Comparison of ENCODE assay signal across 8 cellular contexts in genomic region chr1:243850013-243850367, GRCh38. TPM values are rescaled to one million over a fixed set of nuclear protein-coding genes. Genes with fewer than 3 reads are reported as not detected.
DNase-seq lines count a peak whose midpoint lies in the region; ATAC-seq, FAIRE-seq and TF ChIP-seq lines count a peak whose summit lies in the region.

TSS of gene AKT3 (minus strand) at chr1:243850243. CDS start at chr1:243843170, 7,073 bp downstream.

- POLR2A ChIA-PET in MCF 10A (lab: Yijun Ruan, JAX) = interaction anchor here (1.0 to 4.0 kb wide), 6 partner anchors 10 to 389 kb away, joined by 3 to 34 read pairs (median 6); no protein-coding TSS in a partner anchor

- H3K9me3 ChIP-seq in keratinocyte (ENCODE audit: control insufficient read depth, low read depth, low read length) = no peaks in the 10 kb centered on the region

- peaks cover 20% of the 10 kb centered on the region for H3K4me1 Mint-ChIP-seq in MCF 10A (ENCODE audit: insufficient read depth, unreplicated experiment)
- peaks cover 28% of the 10 kb centered on the region for H3K4me1 Mint-ChIP-seq in stimulated activated memory B cell treated with anti-CD40 and anti-IgM and Interleukin-4, amounts not matched to agents 10 μg/mL and 1 μg/mL and 100 μg/mL, for 72 hours

- H3K27ac Mint-ChIP-seq in MCF 10A (ENCODE audit: low read depth, unreplicated experiment) = peak within 1 kb of the TSS; percentile 77
- H3K27ac Mint-ChIP-seq in stimulated activated memory B cell treated with anti-CD40 and anti-IgM and Interleukin-4, amounts not matched to agents 10 μg/mL and 1 μg/mL and 100 μg/mL, for 72 hours = peak within 1 kb of the TSS; percentile 95

- no peak for ATAC-seq in stimulated activated memory B cell treated with anti-CD40 and anti-IgM and Interleukin-4, amounts not matched to agents 10 μg/mL and 1 μg/mL and 100 μg/mL, for 72 hours
- no peak for ATAC-seq in GM21381 (IDR thresholded peaks at IDR 0.05; ENCODE audit: unreplicated experiment)
- ATAC-seq in HG03520 (IDR thresholded peaks at IDR 0.05; ENCODE audit: unreplicated experiment) = no peak

- no peaks in the 10 kb centered on the region for H4K20me1 ChIP-seq in keratinocyte (ENCODE audit: control insufficient read depth, extremely low read depth, insufficient read depth, low read length)

- CTCF ChIA-PET in MCF 10A (lab: Yijun Ruan, JAX) = no interaction called here

- no peak for FAIRE-seq in HTR-8/SVneo (lab: Jason Lieb, UNC)
- no peak for FAIRE-seq in keratinocyte (lab: Jason Lieb, UNC)

- H3K36me3 ChIP-seq in keratinocyte (ENCODE audit: control insufficient read depth in 2 of 2, extremely low read depth in 1 of 2, insufficient read depth in 2 of 2, low read length in 2 of 2) = no peaks in the 10 kb centered on the region

- H3K9me3 Mint-ChIP-seq in MCF 10A (ENCODE audit: unreplicated experiment) = no peaks in the 10 kb centered on the region
- H3K9me3 Mint-ChIP-seq in stimulated activated memory B cell treated with anti-CD40 and anti-IgM and Interleukin-4, amounts not matched to agents 10 μg/mL and 1 μg/mL and 100 μg/mL, for 72 hours = no peaks in the 10 kb centered on the region

- H3K4me3 ChIP-seq in AG09309 (ENCODE audit: control insufficient read depth, low read depth, low read length) (peak within 1 kb of the TSS; percentile 59), keratinocyte (ENCODE audit: control insufficient read depth in 2 of 3, extremely low read depth in 1 of 3, insufficient read depth in 2 of 3, low read depth in 1 of 3, low read length in 3 of 3) (peak within 1 kb of the TSS; percentile 59 to 73 (median 66))

- H3K9me1 ChIP-seq in keratinocyte (ENCODE audit: control insufficient read depth, extremely low read depth, insufficient read depth, low read length) = no peaks in the 10 kb centered on the region

- intact Hi-C loops in MCF 10A (cut with micrococcal nuclease) = loop anchor here (1.0 to 5.0 kb wide), 5 partner anchors 74 to 508 kb away; no protein-coding TSS in a partner anchor

- no peaks in the 10 kb centered on the region for H3K79me2 ChIP-seq in keratinocyte (ENCODE audit: control insufficient read depth, insufficient read depth, low read length)

- H3K4me1 ChIP-seq in keratinocyte (ENCODE audit: control insufficient read depth, extremely low read depth, insufficient read depth, low read length) = peaks cover 7% of the 10 kb centered on the region

- H2AFZ ChIP-seq in keratinocyte (ENCODE audit: control insufficient read depth, low read length) = peak within 1 kb of the TSS; percentile 79

- no peak for DNase-seq in AG09309 (ENCODE audit: low read depth)
- DNase-seq in HTR-8/SVneo (ENCODE audit: insufficient read length, low spot score) = peak; percentile 20
- no peak for DNase-seq in MCF 10A (ENCODE audit: unreplicated experiment)
- DNase-seq in keratinocyte (ENCODE audit: low read depth, low spot score) = no peak
- DNase-seq in NCI-H524 treated with DMSO at 0.1 percent for 48 hours (lab: John Stamatoyannopoulos, UW) = no peak

- no peaks in the 10 kb centered on the region for H3K36me3 Mint-ChIP-seq in MCF 10A (ENCODE audit: insufficient read depth, unreplicated experiment)
- H3K36me3 Mint-ChIP-seq in stimulated activated memory B cell treated with anti-CD40 and anti-IgM and Interleukin-4, amounts not matched to agents 10 μg/mL and 1 μg/mL and 100 μg/mL, for 72 hours = no peaks in the 10 kb centered on the region

- TF ChIP-seq CTCF in AG09309 (IDR thresholded peaks at IDR 0.05; ENCODE audit: control insufficient read depth, insufficient read depth, low read depth, low read length, missing control alignments) (no peak), MCF 10A (IDR thresholded peaks at IDR 0.05; ENCODE audit: unreplicated experiment) (no peak), keratinocyte (optimal IDR thresholded peaks at IDR 0.05 in 1 of 3, IDR thresholded peaks at IDR 0.05 in 1 of 3, conservative IDR thresholded peaks at IDR 0.05 in 1 of 3; ENCODE audit: extremely low read depth in 1 of 3, insufficient read depth in 2 of 3, low read length in 3 of 3) (no peak)

- H3K9ac ChIP-seq in keratinocyte (ENCODE audit: control insufficient read depth, extremely low read depth, insufficient read depth, low read length) = peak within 1 kb of the TSS; percentile 72

- peak within 1 kb of the TSS; percentile 88 for H3K4me3 Mint-ChIP-seq in MCF 10A (ENCODE audit: unreplicated experiment)
- peak within 1 kb of the TSS; percentile 98 for H3K4me3 Mint-ChIP-seq in stimulated activated memory B cell treated with anti-CD40 and anti-IgM and Interleukin-4, amounts not matched to agents 10 μg/mL and 1 μg/mL and 100 μg/mL, for 72 hours

- peaks cover 29% of the 10 kb centered on the region for H3K27me3 ChIP-seq in keratinocyte (ENCODE audit: control insufficient read depth, extremely low read depth, insufficient read depth, low read length)

- BruUV-seq in MCF 10A (replicated peaks; lab: Mats Ljungman, UMichigan) = no TSS peak

- H3K27ac ChIP-seq in keratinocyte (ENCODE audit: control insufficient read depth, insufficient read depth, low read length) = peak within 1 kb of the TSS; percentile 36

- dilution Hi-C loops in keratinocyte (cut with MboI; ENCODE audit: extremely low pct_ligation_motif_present, low sequenced_read_pairs) = no loop called here

- peak within 1 kb of the TSS; percentile 88 for H3K4me2 ChIP-seq in keratinocyte (ENCODE audit: control insufficient read depth, extremely low read depth, insufficient read depth, low read depth, low read length)

- peaks cover 58% of the 10 kb centered on the region for H3K27me3 Mint-ChIP-seq in MCF 10A (ENCODE audit: insufficient read depth, unreplicated experiment)
- no peaks in the 10 kb centered on the region for H3K27me3 Mint-ChIP-seq in stimulated activated memory B cell treated with anti-CD40 and anti-IgM and Interleukin-4, amounts not matched to agents 10 μg/mL and 1 μg/mL and 100 μg/mL, for 72 hours

RNA-seq across cellular contexts. Expression of gene AKT3, which starts in this region (rescaled TPM):
- total RNA-seq in MCF 10A (2022) = 31.9 and 35.0 TPM in 2 replicates
- 2.7 to 4.2 TPM (median 2.9 TPM) in 3 replicates for polyA plus RNA-seq in keratinocyte
- polyA plus RNA-seq in keratinocyte (2011; ENCODE audit: low read depth) = 4.9 TPM
- 3.9 and 6.2 TPM in 2 replicates for polyA plus RNA-seq in keratinocyte (2011; cell fraction: cytosol; rRNA removed)
- 3.6 and 4.1 TPM in 2 replicates for polyA plus RNA-seq in keratinocyte (2011; cell fraction: nucleus; rRNA removed)
- 1.2 and 4.5 TPM in 2 replicates for polyA plus RNA-seq in keratinocyte (2012; ENCODE audit: low replicate concordance)
- 3.0 to 3.5 TPM (median 3.3 TPM) in 3 replicates for polyA minus RNA-seq in keratinocyte
- polyA minus RNA-seq in keratinocyte (2011; cell fraction: cytosol; rRNA and poly(A)+ RNA removed) = 3.8 TPM
- 3.9 and 7.4 TPM in 2 replicates for polyA minus RNA-seq in keratinocyte (2011; cell fraction: nucleus; rRNA and poly(A)+ RNA removed)
